2 cellular contexts compared by ENCODE assay signal in genomic region chr10:22315455-22316285, GRCh38.
A peak's percentile ranks its signal among the peaks of the same experiment; 100 is the strongest.
TF ChIP-seq lines count a peak whose summit lies in the region.

No MANE protein-coding gene starts in this region.

TF ChIP-seq in K562, 482 proteins besides CTCF, POLR2A, EP300 and RAD21 (continued from another document and continues in another):
- TF ChIP-seq MECOM (CRISPR knock-in tag; IDR thresholded peaks at IDR 0.05), result peak; percentile 23; the same call in 1 of the 2 replicates
- TF ChIP-seq RBM22 (IDR thresholded peaks at IDR 0.05; ENCODE audit: low read depth, low read length, poor library complexity, severe bottlenecking), result no peak
- TF ChIP-seq ATF3 (IDR thresholded peaks at IDR 0.05), result no peak
- TF ChIP-seq ATF3 (CRISPR knock-in tag; conservative IDR thresholded peaks at IDR 0.05), result 0 out of 2 replicates have a peak, but pooled peaks have one; percentile 37
- TF ChIP-seq ETV1 (tag; conservative IDR thresholded peaks at IDR 0.05; ENCODE audit: low read depth), result no peak
- no peak for TF ChIP-seq TBL1XR1 (IDR thresholded peaks at IDR 0.05; ENCODE audit: low read length in 2 of 2)
- TF ChIP-seq TCF7 (IDR thresholded peaks at IDR 0.05; ENCODE audit: borderline replicate concordance), result no peak
- TF ChIP-seq ZNF609 (CRISPR knock-in tag; IDR thresholded peaks at IDR 0.05; ENCODE audit: borderline replicate concordance), result no peak
- no peak for TF ChIP-seq ZNF551 (CRISPR knock-in tag; IDR thresholded peaks at IDR 0.05)
- TF ChIP-seq MEIS2 (IDR thresholded peaks at IDR 0.05; ENCODE audit: partially characterized antibody), result no peak
- TF ChIP-seq SMARCB1 (IDR thresholded peaks at IDR 0.05; ENCODE audit: insufficient read length, low read depth), result no peak
- no peak for TF ChIP-seq ATF2 (CRISPR knock-in tag; IDR thresholded peaks at IDR 0.05)
- TF ChIP-seq ZNF75A (CRISPR knock-in tag; IDR thresholded peaks at IDR 0.05), result no peak
- no peak for TF ChIP-seq PCBP2 (IDR thresholded peaks at IDR 0.05; ENCODE audit: low read depth, low read length, poor library complexity, severe bottlenecking)
- no peak for TF ChIP-seq ARID2 (IDR thresholded peaks at IDR 0.05)
- no peak for TF ChIP-seq ZNF785 (CRISPR knock-in tag; IDR thresholded peaks at IDR 0.05)
- no peak for TF ChIP-seq ZNF121 (CRISPR knock-in tag; conservative IDR thresholded peaks at IDR 0.05)
- no peak for TF ChIP-seq MED1 (CRISPR knock-in tag; IDR thresholded peaks at IDR 0.05; ENCODE audit: borderline replicate concordance)
- 0 out of 2 replicates have a peak, but pooled peaks have one; percentile 8 for TF ChIP-seq GTF2E2 (tag; IDR thresholded peaks at IDR 0.05)
- no peak for TF ChIP-seq ZNF696 (CRISPR knock-in tag; conservative IDR thresholded peaks at IDR 0.05)
- no peak for TF ChIP-seq CXXC5 (CRISPR knock-in tag; IDR thresholded peaks at IDR 0.05)
- TF ChIP-seq ZNF561 (CRISPR knock-in tag; conservative IDR thresholded peaks at IDR 0.05), result no peak
- no peak for TF ChIP-seq HMG20B (CRISPR knock-in tag; IDR thresholded peaks at IDR 0.05)
- TF ChIP-seq ZC3H4 (CRISPR knock-in tag; IDR thresholded peaks at IDR 0.05; ENCODE audit: borderline replicate concordance), result no peak
- no peak for TF ChIP-seq COPS2 (conservative IDR thresholded peaks at IDR 0.05)
- no peak for TF ChIP-seq ZBTB12 (CRISPR knock-in tag; IDR thresholded peaks at IDR 0.05)

TF ChIP-seq in HepG2, 621 proteins besides CTCF, POLR2A, EP300 and RAD21 (continued from another document and continues in another):
- TF ChIP-seq ZNF646 (CRISPR knock-in tag; IDR thresholded peaks at IDR 0.05) (no peak), MAX (IDR thresholded peaks at IDR 0.05) (no peak; the same call in 1 of the 2 replicates), ZNF260 (CRISPR knock-in tag; IDR thresholded peaks at IDR 0.05; ENCODE audit: borderline replicate concordance, low read depth) (no peak), TBL1XR1 (IDR thresholded peaks at IDR 0.05; ENCODE audit: borderline replicate concordance, low read length, partially characterized antibody) (no peak), ZNF569 (CRISPR knock-in tag; IDR thresholded peaks at IDR 0.05; ENCODE audit: borderline replicate concordance) (no peak), ZNF12 (CRISPR knock-in tag; IDR thresholded peaks at IDR 0.05) (0 out of 2 replicates have a peak, but pooled peaks have one; percentile 6), SP1 (IDR thresholded peaks at IDR 0.05) (no peak), SP1 (CRISPR knock-in tag; IDR thresholded peaks at IDR 0.05) (no peak), NR2F2 (IDR thresholded peaks at IDR 0.05; ENCODE audit: borderline replicate concordance, low read depth) (no peak), SNRNP70 (IDR thresholded peaks at IDR 0.05; ENCODE audit: low read depth, low read length) (no peak), ZNF264 (CRISPR knock-in tag; IDR thresholded peaks at IDR 0.05) (no peak), ZNF281 (CRISPR knock-in tag; IDR thresholded peaks at IDR 0.05; ENCODE audit: borderline replicate concordance) (no peak), ZNF3 (CRISPR knock-in tag; IDR thresholded peaks at IDR 0.05) (no peak), MED1 (CRISPR knock-in tag; IDR thresholded peaks at IDR 0.05) (no peak), PTBP1 (IDR thresholded peaks at IDR 0.05; ENCODE audit: low read depth, low read length, poor library complexity, severe bottlenecking) (no peak), ARNT (IDR thresholded peaks at IDR 0.05) (no peak), MYC (CRISPR knock-in tag; IDR thresholded peaks at IDR 0.05; ENCODE audit: borderline replicate concordance) (no peak), HHEX (CRISPR knock-in tag; IDR thresholded peaks at IDR 0.05) (no peak), HDAC6 (IDR thresholded peaks at IDR 0.05; ENCODE audit: low read depth, low read length) (no peak), ZBTB8A (CRISPR knock-in tag; IDR thresholded peaks at IDR 0.05; ENCODE audit: borderline replicate concordance, low read depth) (no peak), NFATC3 (CRISPR knock-in tag; IDR thresholded peaks at IDR 0.05) (no peak), ZNF816 (CRISPR knock-in tag; IDR thresholded peaks at IDR 0.05; ENCODE audit: borderline replicate concordance) (no peak), ZBTB7A (CRISPR knock-in tag; IDR thresholded peaks at IDR 0.05) (0 out of 2 replicates have a peak, but pooled peaks have one; percentile 20), MEIS2 (CRISPR knock-in tag; IDR thresholded peaks at IDR 0.05) (no peak), ZBTB25 (CRISPR knock-in tag; IDR thresholded peaks at IDR 0.05) (0 out of 2 replicates have a peak, but pooled peaks have one; percentile 6), TRIM24 (CRISPR knock-in tag; IDR thresholded peaks at IDR 0.05) (no peak), PRPF4 (IDR thresholded peaks at IDR 0.05; ENCODE audit: low read depth, low read length, poor library complexity, severe bottlenecking) (no peak), ZNF746 (CRISPR knock-in tag; IDR thresholded peaks at IDR 0.05) (no peak; the same call in 1 of the 2 replicates), ATF7-NPFF (CRISPR knock-in tag; IDR thresholded peaks at IDR 0.05; ENCODE audit: low read depth) (peak; percentile 72; the same call in 1 of the 2 replicates), ZBTB49 (CRISPR knock-in tag; IDR thresholded peaks at IDR 0.05; ENCODE audit: borderline replicate concordance) (no peak), PBX3 (CRISPR knock-in tag; IDR thresholded peaks at IDR 0.05; ENCODE audit: borderline replicate concordance) (no peak), ZBTB14 (CRISPR knock-in tag; IDR thresholded peaks at IDR 0.05) (no peak), ZNF619 (CRISPR knock-in tag; IDR thresholded peaks at IDR 0.05) (peak; percentile 12; the same call in 1 of the 2 replicates), SRSF4 (IDR thresholded peaks at IDR 0.05; ENCODE audit: low read depth, low read length, poor library complexity, severe bottlenecking) (no peak), ZNF589 (CRISPR knock-in tag; conservative IDR thresholded peaks at IDR 0.05) (no peak), ISX (CRISPR knock-in tag; conservative IDR thresholded peaks at IDR 0.05) (no peak), CEBPB (IDR thresholded peaks at IDR 0.05; ENCODE audit: borderline replicate concordance, low read depth, low read length) (no peak), HDAC1 (CRISPR knock-in tag; IDR thresholded peaks at IDR 0.05) (0 out of 2 replicates have a peak, but pooled peaks have one; percentile 10), CENPX (CRISPR knock-in tag; IDR thresholded peaks at IDR 0.05) (no peak)
